ENCODE assay signal across 27 cellular contexts in genomic region chr15:89878323-89878722, GRCh38.
"Had no signal": no experiment of that assay in that cellular context is flagged by ENCODE, and none has a peak within 500 bp of the region (broad histone marks: within the 10 kb centered on the region; RNA-seq: fewer than 3 reads in every experiment).

No MANE protein-coding gene starts in this region.

- H3K4me3 ChIP-seq: colonic mucosa, coronary artery, dorsolateral prefrontal cortex, esophagus muscularis mucosa, esophagus squamous epithelium, gastrocnemius medialis, gastroesophageal sphincter, heart left ventricle, heart right ventricle had no signal

- H3K36me3 ChIP-seq: colonic mucosa had no signal

- H3K4me1 ChIP-seq: colonic mucosa, foreskin keratinocyte had no signal

- FAIRE-seq: colon, endothelial cell of umbilical vein, frontal cortex had no signal

- H3K27me3 ChIP-seq: colonic mucosa, dorsolateral prefrontal cortex, esophagus muscularis mucosa, esophagus squamous epithelium, foreskin keratinocyte, gastrocnemius medialis, gastroesophageal sphincter, heart left ventricle, heart right ventricle had no signal

- ATAC-seq: effector memory CD8-positive, alpha-beta T cell; esophagus mucosa; foreskin keratinocyte; gastrocnemius medialis; gastroesophageal sphincter; heart left ventricle; heart right ventricle had no signal

- H3K4me1 Mint-ChIP-seq: endodermal cell had no signal

- H3K27ac ChIP-seq: colonic mucosa, coronary artery, dorsolateral prefrontal cortex, epithelial cell of prostate, esophagus muscularis mucosa, esophagus squamous epithelium, foreskin keratinocyte, gastrocnemius medialis, gastroesophageal sphincter, heart left ventricle had no signal

- DNase-seq: colonic mucosa; cortex of kidney; dermis blood vessel endothelial cell; dorsolateral prefrontal cortex; effector CD4-positive, alpha-beta T cell; effector CD8-positive, alpha-beta T cell; effector memory CD4-positive, alpha-beta T cell; effector memory CD8-positive, alpha-beta T cell; endodermal cell; erythroblast; esophagus squamous epithelium; foreskin fibroblast; foreskin keratinocyte; foreskin melanocyte; gastrocnemius medialis; glutamatergic neuron; head of caudate nucleus; heart left ventricle; heart right ventricle had no signal

- H3K9me3 Mint-ChIP-seq: effector memory CD8-positive, alpha-beta T cell; endodermal cell had no signal

- H3K27ac Mint-ChIP-seq: effector memory CD8-positive, alpha-beta T cell; endodermal cell had no signal

- H3K9me3 ChIP-seq: colonic mucosa, esophagus muscularis mucosa, esophagus squamous epithelium, gastrocnemius medialis, gastroesophageal sphincter, heart left ventricle, heart right ventricle had no signal

- H3K27me3 Mint-ChIP-seq: effector memory CD8-positive, alpha-beta T cell had no signal

- H3K4me3 Mint-ChIP-seq: effector memory CD8-positive, alpha-beta T cell; endodermal cell had no signal
